Comparison of ENCODE assay signal across 8 cellular contexts in the genomic region with DNA sequence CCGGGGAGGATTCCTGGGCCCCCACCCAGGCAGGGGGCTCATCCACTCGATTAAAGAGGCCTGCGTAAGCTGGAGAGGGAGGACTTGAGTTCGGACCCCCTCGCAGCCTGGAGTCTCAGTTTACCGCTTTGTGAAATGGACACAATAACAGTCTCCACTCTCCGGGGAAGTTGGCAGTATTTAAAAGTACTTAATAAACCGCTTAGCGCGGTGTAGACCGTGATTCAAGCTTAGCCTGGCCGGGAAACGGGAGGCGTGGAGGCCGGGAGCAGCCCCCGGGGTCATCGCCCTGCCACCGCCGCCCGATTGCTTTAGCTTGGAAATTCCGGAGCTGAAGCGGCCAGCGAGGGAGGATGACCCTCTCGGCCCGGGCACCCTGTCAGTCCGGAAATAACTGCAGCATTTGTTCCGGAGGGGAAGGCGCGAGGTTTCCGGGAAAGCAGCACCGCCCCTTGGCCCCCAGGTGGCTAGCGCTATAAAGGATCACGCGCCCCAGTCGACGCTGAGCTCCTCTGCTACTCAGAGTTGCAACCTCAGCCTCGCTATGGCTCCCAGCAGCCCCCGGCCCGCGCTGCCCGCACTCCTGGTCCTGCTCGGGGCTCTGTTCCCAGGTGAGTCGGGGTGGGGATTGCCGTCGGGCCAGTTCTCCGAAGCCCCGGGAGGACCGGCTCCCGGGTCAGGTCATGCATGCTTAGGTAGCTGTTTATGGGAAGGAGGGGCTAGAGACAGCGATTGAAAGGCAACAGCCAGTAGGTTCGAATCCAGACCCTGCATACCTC. TPM values are rescaled to one million over a fixed set of nuclear protein-coding genes. Genes with fewer than 3 reads are reported as not detected.
A peak's percentile ranks its signal among the peaks of the same experiment; 100 is the strongest.
DNase-seq lines count a peak whose midpoint lies in the region; ATAC-seq and TF ChIP-seq lines count a peak whose summit lies in the region.

A gene with protein sequence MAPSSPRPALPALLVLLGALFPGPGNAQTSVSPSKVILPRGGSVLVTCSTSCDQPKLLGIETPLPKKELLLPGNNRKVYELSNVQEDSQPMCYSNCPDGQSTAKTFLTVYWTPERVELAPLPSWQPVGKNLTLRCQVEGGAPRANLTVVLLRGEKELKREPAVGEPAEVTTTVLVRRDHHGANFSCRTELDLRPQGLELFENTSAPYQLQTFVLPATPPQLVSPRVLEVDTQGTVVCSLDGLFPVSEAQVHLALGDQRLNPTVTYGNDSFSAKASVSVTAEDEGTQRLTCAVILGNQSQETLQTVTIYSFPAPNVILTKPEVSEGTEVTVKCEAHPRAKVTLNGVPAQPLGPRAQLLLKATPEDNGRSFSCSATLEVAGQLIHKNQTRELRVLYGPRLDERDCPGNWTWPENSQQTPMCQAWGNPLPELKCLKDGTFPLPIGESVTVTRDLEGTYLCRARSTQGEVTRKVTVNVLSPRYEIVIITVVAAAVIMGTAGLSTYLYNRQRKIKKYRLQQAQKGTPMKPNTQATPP (plus strand): TSS at position 505 of the 779 bp plus-strand sequence. CDS start 40 bp downstream, at position 545.

- H3K36me3 Mint-ChIP-seq in activated B cell treated with CpG ODN at 0.5 μM for 24 hours (ENCODE audit: low read depth): peaks cover 23% of the 10 kb centered on the region

- H3K27me3 Mint-ChIP-seq in activated B cell treated with CpG ODN at 0.5 μM for 24 hours: no peaks in the 10 kb centered on the region

- peak; percentile 51 for ATAC-seq in activated B cell treated with CpG ODN at 0.5 μM for 24 hours (ENCODE audit: low read depth)

- TF ChIP-seq CTCF in GM20000 (IDR thresholded peaks at IDR 0.05; ENCODE audit: extremely low read depth, missing control alignments) (no peak), activated B cell treated with CpG ODN at 0.5 μM for 24 hours (IDR thresholded peaks at IDR 0.05) (no peak)

- DNase-seq in COLO829 (ENCODE audit: low spot score) (peak; percentile 68), GM20000 (ENCODE audit: low spot score) (peak; percentile 81), Kasumi-1 (lab: John Stamatoyannopoulos, UW) (peak; percentile 79 to 81), activated B cell treated with CpG ODN at 0.5 μM for 24 hours (peak; percentile 70), caudate nucleus (lab: John Stamatoyannopoulos, UW) (peak in 6 of 61 donors; percentile 0 to 57 (median 17)), left kidney (ENCODE audit: low read depth, low spot score) (peak; percentile 67), NCI-H2196 treated with DMSO at 0.1 percent for 48 hours (lab: John Stamatoyannopoulos, UW; ENCODE audit: unreplicated experiment) (no peak)
- DNase-seq in stimulated activated CD4-positive, alpha-beta T cell treated with anti-CD3 and anti-CD28 coated beads, Interleukin-4, amount 100 ng/mL, for 4 hours: peak; percentile 64 to 72

- CTCF ChIA-PET in activated B cell treated with CpG ODN at 0.5 μM for 24 hours (lab: Charles Lee): interaction anchor here (0.8 to 6.4 kb wide), 16 partner anchors 9 to 164 kb away, joined by 3 to 211 read pairs (median 7); a partner anchor contains a TSS

- peak within 1 kb of the TSS; percentile 82 for H3K27ac ChIP-seq in caudate nucleus (ENCODE audit: low read depth, low read length)

- peak within 1 kb of the TSS; percentile 87 for H3K4me3 Mint-ChIP-seq in activated B cell treated with CpG ODN at 0.5 μM for 24 hours

- no peaks in the 10 kb centered on the region for H3K9me3 Mint-ChIP-seq in activated B cell treated with CpG ODN at 0.5 μM for 24 hours

- POLR2A ChIA-PET in activated B cell treated with CpG ODN at 0.5 μM for 24 hours (lab: Charles Lee): interaction anchor here (0.5 to 5.7 kb wide), 39 partner anchors 9 to 489 kb away, joined by 3 to 128 read pairs (median 7); a partner anchor contains a TSS

- intact Hi-C loops in activated B cell treated with CpG ODN at 0.5 μM for 24 hours (cut with micrococcal nuclease): loop anchor here (1.0 to 2.0 kb wide), 8 partner anchors 18 to 231 kb away; a partner anchor contains a TSS

- H3K4me1 Mint-ChIP-seq in activated B cell treated with CpG ODN at 0.5 μM for 24 hours: peaks cover 44% of the 10 kb centered on the region

- peak within 1 kb of the TSS; percentile 92 for H3K27ac Mint-ChIP-seq in activated B cell treated with CpG ODN at 0.5 μM for 24 hours

RNA-seq across cellular contexts. Expression of the gene that starts here (rescaled TPM):
- 32.6 and 37.4 TPM in 2 replicates for total RNA-seq in activated B cell treated with CpG ODN at 0.5 μM for 24 hours
